Comparison of ENCODE assay signal across 1 cellular context in genomic region chr20:24949756-24950127, GRCh38.
TF ChIP-seq lines count a peak whose summit lies in the region.

No MANE protein-coding gene starts in this region.

TF ChIP-seq in SK-N-SH, 30 proteins besides CTCF, POLR2A, EP300 and RAD21 (continued from another document):
- no peak for TF ChIP-seq FOSL2 (IDR thresholded peaks at IDR 0.05; ENCODE audit: borderline replicate concordance, low read depth)
- no peak for TF ChIP-seq SIN3A (IDR thresholded peaks at IDR 0.05; ENCODE audit: borderline replicate concordance, low read depth, low read length)
